19 cellular contexts compared by ENCODE assay signal in genomic region chr17:70181866-70182265, GRCh38. TPM values are rescaled to one million over a fixed set of nuclear protein-coding genes. Genes with fewer than 3 reads are reported as not detected.
"Had no signal": no experiment of that assay in that cellular context is flagged by ENCODE, and none has a peak within 500 bp of the region (broad histone marks: within the 10 kb centered on the region; RNA-seq: fewer than 3 reads in every experiment).

No MANE protein-coding gene starts in this region.

- H3K27me3 Mint-ChIP-seq: dendritic cell treated with granulocyte-macrophage colony-stimulating factor and Interleukin-4, amounts not matched to agents 40 ng/mL and 50 ng/mL, for 4 days had no signal

- ATAC-seq: activated CD4-positive, CD25-positive, alpha-beta regulatory T cell treated with anti-CD3 and anti-CD28 coated beads, Interleukin-2, amount 50 U/mL, for 24 hours; gastroesophageal sphincter; right lobe of liver; upper lobe of right lung had no signal

- DNase-seq: activated CD4-positive, alpha-beta T cell treated with anti-CD3 and anti-CD28 coated beads, Interleukin-2, amount 50 U/mL, for 1 hour; activated naive CD4-positive, alpha-beta T cell; effector memory CD4-positive, alpha-beta T cell; kidney; nucleus accumbens; right lobe of liver; spleen; stomach; testis; upper lobe of right lung had no signal

- H3K9me3 Mint-ChIP-seq: nephron had no signal

- H3K27ac ChIP-seq: ascending aorta, breast epithelium, epithelial cell of prostate, gastroesophageal sphincter, prostate gland, right lobe of liver, spleen, stomach, testis, upper lobe of right lung had no signal

- H3K4me3 ChIP-seq: ascending aorta, breast epithelium, gastroesophageal sphincter, prostate gland, right lobe of liver, spleen, stomach, testis, upper lobe of right lung had no signal

- H3K27ac Mint-ChIP-seq: dendritic cell treated with granulocyte-macrophage colony-stimulating factor and Interleukin-4, amounts not matched to agents 40 ng/mL and 50 ng/mL, for 4 days; nephron had no signal

- H3K4me3 Mint-ChIP-seq: dendritic cell treated with granulocyte-macrophage colony-stimulating factor and Interleukin-4, amounts not matched to agents 40 ng/mL and 50 ng/mL, for 4 days; nephron had no signal

- H3K27me3 ChIP-seq: ascending aorta, gastroesophageal sphincter, right lobe of liver, stomach, testis, upper lobe of right lung had no signal

- H3K4me1 Mint-ChIP-seq: nephron had no signal

- H3K36me3 ChIP-seq: ascending aorta, breast epithelium, prostate gland, right lobe of liver had no signal

- H3K4me1 ChIP-seq: ascending aorta, breast epithelium, gastroesophageal sphincter, prostate gland, right lobe of liver, stomach, testis, upper lobe of right lung had no signal

- H3K9me3 ChIP-seq: ascending aorta, breast epithelium, gastroesophageal sphincter, prostate gland, right lobe of liver, spleen, stomach, testis, upper lobe of right lung had no signal

RNA-seq across cellular contexts. Expression of gene KCNJ2, which starts 12.5 kb away (rescaled TPM):
- total RNA-seq: activated CD8-positive, alpha-beta memory T cell treated with anti-CD3 and anti-CD28 coated beads for 36 hours had no signal
